In the genomic region with DNA sequence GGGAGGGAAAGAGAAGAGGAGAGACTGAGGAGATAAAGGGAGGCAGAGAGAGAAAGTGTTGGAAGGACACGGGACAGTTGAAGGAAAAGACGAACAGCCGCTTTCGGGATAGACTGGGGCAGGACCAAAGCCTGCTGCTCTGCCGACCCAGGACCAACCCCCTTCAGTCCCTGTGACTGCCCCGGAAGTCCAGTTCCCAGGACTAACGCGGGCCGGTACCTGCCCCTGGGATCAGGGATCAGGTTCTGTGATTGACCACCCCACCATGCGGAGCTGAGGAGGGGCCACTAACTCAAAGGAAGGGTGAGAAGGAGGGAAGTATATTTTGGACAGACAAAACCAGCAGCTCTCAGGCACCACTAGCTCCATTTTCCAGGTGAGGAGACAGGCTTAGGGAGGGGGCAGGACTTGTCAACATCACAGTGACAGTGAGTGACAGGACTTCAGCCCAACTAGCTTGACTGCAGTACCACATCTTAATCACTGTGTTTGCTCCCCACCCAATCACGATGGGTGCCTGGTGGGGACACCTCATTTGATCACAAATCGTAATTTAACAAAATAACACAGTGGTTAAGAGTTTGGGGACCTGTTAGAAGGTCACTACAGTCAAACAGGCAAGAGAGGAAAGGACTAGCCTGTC, we compare ENCODE assay signal across 26 cellular contexts.
"Had no signal": no experiment of that assay in that cellular context is flagged by ENCODE, and none has a peak within 500 bp of the region (broad histone marks: within the 10 kb centered on the region; RNA-seq: fewer than 3 reads in every experiment).

No MANE protein-coding gene starts in this region.

- H3K9me3 ChIP-seq: adrenal gland, breast epithelium had no signal

- H3K4me3 ChIP-seq: adrenal gland, breast epithelium, SK-N-MC had no signal

- H3K36me3 ChIP-seq: adrenal gland, breast epithelium had no signal

- H3K4me1 ChIP-seq: adrenal gland had no signal

- H3K36me3 Mint-ChIP-seq: T-cell had no signal

- DNase-seq: activated CD4-positive, alpha-beta memory T cell treated with anti-CD3 and anti-CD28 coated beads, Interleukin-2, amount 10 ng/mL, durations not matched to agents 7 days and 5 days; activated CD4-positive, alpha-beta T cell treated with anti-CD3 and anti-CD28 coated beads, Interleukin-2, amount 50 U/mL, for 1 hour; activated CD4-positive, CD25-positive, alpha-beta regulatory T cell; activated effector memory CD4-positive, alpha-beta T cell treated with Interleukin-2 at 50 U/mL for 16 hours; activated naive CD4-positive, alpha-beta T cell treated with Interleukin-2 at 50 U/mL for 16 hours; activated T-cell treated with anti-CD3 and anti-CD28 coated beads, Interleukin-2, amount 50 U/mL, for 24 hours; adrenal gland; anterior cingulate cortex; caudate nucleus; NCI-H1092; NCI-H1417; NCI-H2029; NCI-H345; NCI-H510A treated with DMSO at 0.1 percent for 48 hours; NCI-H69; NK-92 treated with Interleukin-12 subunit alpha and Interleukin-12 subunit beta, amount 100 ng/mL, for 24 hours; OCI-M1; RPMI8226; T-cell had no signal

- H3K9me3 Mint-ChIP-seq: activated CD4-positive, alpha-beta memory T cell treated with anti-CD3 and anti-CD28 coated beads, Interleukin-2, amount 10 ng/mL, durations not matched to agents 7 days and 5 days; activated T-cell treated with anti-CD3 and anti-CD28 coated beads, Interleukin-2, amount 50 U/mL, for 24 hours; activated T-helper 1 cell treated with anti-CD3 and anti-CD28 coated beads, Interleukin-12 subunit alpha, Interleukin-12 subunit beta, Interleukin-2, Interleukin-4 antibody, amounts not matched to agents 30 ng/mL and 10 ng/mL and 1 ng/mL, durations not matched to agents 14 hours and 24 hours and 36 hours; T-cell had no signal

- H3K27ac Mint-ChIP-seq: activated CD4-positive, alpha-beta memory T cell treated with anti-CD3 and anti-CD28 coated beads, Interleukin-2, amount 10 ng/mL, durations not matched to agents 7 days and 5 days; activated naive CD8-positive, alpha-beta T cell; activated T-cell treated with anti-CD3 and anti-CD28 coated beads, Interleukin-2, amount 50 U/mL, for 24 hours; activated T-helper 1 cell treated with anti-CD3 and anti-CD28 coated beads, Interleukin-12 subunit alpha, Interleukin-12 subunit beta, Interleukin-2, Interleukin-4 antibody, amounts not matched to agents 30 ng/mL and 10 ng/mL and 1 ng/mL, durations not matched to agents 14 hours and 24 hours and 36 hours; T-cell had no signal

- H3K27ac ChIP-seq: adrenal gland, SK-N-MC, VCaP had no signal

- H3K27me3 ChIP-seq: adrenal gland, breast epithelium had no signal

- H3K4me3 Mint-ChIP-seq: activated CD4-positive, alpha-beta memory T cell treated with anti-CD3 and anti-CD28 coated beads, Interleukin-2, amount 10 ng/mL, durations not matched to agents 7 days and 5 days; activated naive CD8-positive, alpha-beta T cell; activated T-cell treated with anti-CD3 and anti-CD28 coated beads, Interleukin-2, amount 50 U/mL, for 24 hours; activated T-helper 1 cell treated with anti-CD3 and anti-CD28 coated beads, Interleukin-12 subunit alpha, Interleukin-12 subunit beta, Interleukin-2, Interleukin-4 antibody, amounts not matched to agents 30 ng/mL and 10 ng/mL and 1 ng/mL, durations not matched to agents 14 hours and 24 hours and 36 hours; T-cell had no signal

- ATAC-seq: Panc1, Right ventricle myocardium inferior, T-cell had no signal
